ENCODE assay signal across 9 cellular contexts in genomic region chr11:61488651-61489291, GRCh38. TPM values are rescaled to one million over a fixed set of nuclear protein-coding genes. Genes with fewer than 3 reads are reported as not detected.
DNase-seq lines count a peak whose midpoint lies in the region; ATAC-seq, FAIRE-seq and TF ChIP-seq lines count a peak whose summit lies in the region.
"Had no signal": no experiment of that assay in that cellular context is flagged by ENCODE, and none has a peak within 500 bp of the region (broad histone marks: within the 10 kb centered on the region; RNA-seq: fewer than 3 reads in every experiment).

No MANE protein-coding gene starts in this region.

- 44% methylated on average over 12 of the region's 19 CpGs; no CpG with 5 or more reads in 1 of the 2 donors for WGBS in gastroesophageal sphincter (ENCODE audit: low coverage in 1 of 2), 2 donors
- WGBS in pancreas, 2 donors = 8 to 11% methylated on average over 19 of the region's 19 CpGs
- WGBS in lower leg skin, 2 donors = 31 to 34% methylated on average over 19 of the region's 19 CpGs

- H3K4me3 ChIP-seq in gastroesophageal sphincter (peak overlapping the region in 1 of 2 donors; percentile 3), pancreas (peak overlapping the region in 1 of 4 donors; percentile 14), lower leg skin (ENCODE audit: low read depth, poor library complexity, severe bottlenecking) (no peak overlapping the region)

- H3K36me3 ChIP-seq in gastroesophageal sphincter = peaks cover 0 to 28% of the 10 kb centered on the region in 2 donors
- no peaks in the 10 kb centered on the region for H3K36me3 ChIP-seq in pancreas

- ATAC-seq in gastroesophageal sphincter (peak; percentile 44), pancreas (peak; percentile 81 to 88 (median 83)), HG03175 (IDR thresholded peaks at IDR 0.05; ENCODE audit: unreplicated experiment) (no peak), HG03469 (IDR thresholded peaks at IDR 0.05; ENCODE audit: unreplicated experiment) (no peak), HG02840 (IDR thresholded peaks at IDR 0.05; ENCODE audit: low FRiP score, unreplicated experiment) (no peak)
- ATAC-seq: HCT116 had no signal

- DNase-seq in DMS153 treated with DMSO at 0.1 percent for 48 hours (lab: John Stamatoyannopoulos, UW; ENCODE audit: unreplicated experiment) = peak; percentile 72
- peak; percentile 65 for DNase-seq in RPMI8226
- peak; percentile 66 to 79 (median 71) for DNase-seq in pancreas
- no peak for DNase-seq in lower leg skin (ENCODE audit: low spot score in 2 of 2)

- H3K9me3 ChIP-seq in gastroesophageal sphincter = no peaks in the 10 kb centered on the region
- H3K9me3 ChIP-seq in pancreas = no peaks in the 10 kb centered on the region

- TF ChIP-seq CTCF in gastroesophageal sphincter (IDR thresholded peaks at IDR 0.05) = no peak
- no peak for TF ChIP-seq CTCF in pancreas (IDR thresholded peaks at IDR 0.05)
- TF ChIP-seq CTCF in lower leg skin (IDR thresholded peaks at IDR 0.05) = no peak

- no peak for TF ChIP-seq POLR2A in gastroesophageal sphincter (IDR thresholded peaks at IDR 0.05)
- no peak for TF ChIP-seq POLR2A in lower leg skin (IDR thresholded peaks at IDR 0.05)

- H3K4me1 ChIP-seq in gastroesophageal sphincter = peaks cover 0 to 32% (median 20%) of the 10 kb centered on the region in 3 donors
- H3K4me1 ChIP-seq in pancreas = no peaks in the 10 kb centered on the region

- no peak for TF ChIP-seq EP300 in gastroesophageal sphincter (IDR thresholded peaks at IDR 0.05)

- H3K27ac ChIP-seq in gastroesophageal sphincter = peak overlapping the region in 3 of 4 donors; percentile 4 to 67 (median 20)
- H3K27ac ChIP-seq in pancreas = peak overlapping the region; percentile 22 to 65 (median 57)

- intact Hi-C loops in pancreas (cut with DNase I) (no loop called here), lower leg skin (cut with DNase I; ENCODE audit: low total_unique reads) (no loop called here)

- FAIRE-seq in pancreas (lab: Jason Lieb, UNC) = no peak

- H3K27me3 ChIP-seq in gastroesophageal sphincter = no peaks in the 10 kb centered on the region
- H3K27me3 ChIP-seq in pancreas = no peaks in the 10 kb centered on the region

RNA-seq across cellular contexts. Expression of gene LRRC10B, which starts 19.8 kb away (rescaled TPM):
- 1 to 10 TPM in 2 of 4 donors, under 1 TPM in 2; 0.45 to 1.4 (median 1.1) TPM for total RNA-seq in gastroesophageal sphincter
- total RNA-seq in pancreas = 1 to 10 TPM in 2 of 6 donors, under 1 TPM in 4; 0.28 to 1.8 (median 0.81) TPM
- polyA plus RNA-seq in pancreas = 10 to 100 TPM in 1 of 2 donors, 1 to 10 TPM in 1; 3.2 to 10.2 TPM
- 1 to 10 TPM in 3 of 4 donors, under 1 TPM in 1; 0.76 to 2.6 (median 1.9) TPM for total RNA-seq in lower leg skin

RNA-seq across cellular contexts. Expression of gene SDHAF2, which starts 58.8 kb away (rescaled TPM):
- total RNA-seq in gastroesophageal sphincter (10 to 100 TPM; 32.5 to 71.1 (median 48.3) TPM), pancreas (10 to 100 TPM; 10.1 to 15.3 (median 13.9) TPM), lower leg skin (10 to 100 TPM; 24.2 to 32.8 (median 28.5) TPM)
- 10 to 100 TPM; 24.2 to 38.9 TPM for polyA plus RNA-seq in pancreas

RNA-seq across cellular contexts. Expression of gene CPSF7, which starts 59.0 kb away (rescaled TPM):
- total RNA-seq in gastroesophageal sphincter (10 to 100 TPM; 36.6 to 50.4 (median 43.7) TPM), pancreas (10 to 100 TPM; 25.1 to 49.7 (median 32.6) TPM), lower leg skin (10 to 100 TPM; 47.1 to 58.2 (median 48.9) TPM)
- 10 to 100 TPM; 57.6 to 60.4 TPM for polyA plus RNA-seq in pancreas

Comparison
In these comparisons a context has a peak if more than half of its experiments do, and no peak if none do; other contexts are left out.
1. DNase-seq: peak in DMS153 treated with DMSO at 0.1 percent for 48 hours (single experiment), RPMI8226 (single experiment) and pancreas (6 of 6); none in lower leg skin (0 of 2).
2. ATAC-seq: peak in gastroesophageal sphincter (single experiment) and pancreas (4 of 4); none in HG03175 (single experiment), HG03469 (single experiment) and HG02840 (single experiment).